ENCODE assay signal across 1 cellular context in genomic region chr14:61510736-61511557, GRCh38.
TF ChIP-seq lines count a peak whose summit lies in the region.

No MANE protein-coding gene starts in this region.

TF ChIP-seq in IMR-90, 13 proteins besides CTCF, POLR2A, EP300 and RAD21 (continued from another document):
- TF ChIP-seq ELK1 (IDR thresholded peaks at IDR 0.05; ENCODE audit: borderline replicate concordance, low read depth, low read length): no peak
- no peak for TF ChIP-seq USF2 (IDR thresholded peaks at IDR 0.05; ENCODE audit: low read depth, low read length)
- no peak for TF ChIP-seq RCOR1 (IDR thresholded peaks at IDR 0.05; ENCODE audit: insufficient replicate concordance, low read length)
- TF ChIP-seq NFE2L2 (IDR thresholded peaks at IDR 0.05; ENCODE audit: low read depth, low read length): no peak
- TF ChIP-seq FOS (IDR thresholded peaks at IDR 0.05; ENCODE audit: low read depth, low read length): no peak
- no peak for TF ChIP-seq CHD1 (IDR thresholded peaks at IDR 0.05; ENCODE audit: low read depth, low read length)
- no peak for TF ChIP-seq MAZ (IDR thresholded peaks at IDR 0.05; ENCODE audit: borderline replicate concordance, low read depth, low read length)
